In the genomic region with DNA sequence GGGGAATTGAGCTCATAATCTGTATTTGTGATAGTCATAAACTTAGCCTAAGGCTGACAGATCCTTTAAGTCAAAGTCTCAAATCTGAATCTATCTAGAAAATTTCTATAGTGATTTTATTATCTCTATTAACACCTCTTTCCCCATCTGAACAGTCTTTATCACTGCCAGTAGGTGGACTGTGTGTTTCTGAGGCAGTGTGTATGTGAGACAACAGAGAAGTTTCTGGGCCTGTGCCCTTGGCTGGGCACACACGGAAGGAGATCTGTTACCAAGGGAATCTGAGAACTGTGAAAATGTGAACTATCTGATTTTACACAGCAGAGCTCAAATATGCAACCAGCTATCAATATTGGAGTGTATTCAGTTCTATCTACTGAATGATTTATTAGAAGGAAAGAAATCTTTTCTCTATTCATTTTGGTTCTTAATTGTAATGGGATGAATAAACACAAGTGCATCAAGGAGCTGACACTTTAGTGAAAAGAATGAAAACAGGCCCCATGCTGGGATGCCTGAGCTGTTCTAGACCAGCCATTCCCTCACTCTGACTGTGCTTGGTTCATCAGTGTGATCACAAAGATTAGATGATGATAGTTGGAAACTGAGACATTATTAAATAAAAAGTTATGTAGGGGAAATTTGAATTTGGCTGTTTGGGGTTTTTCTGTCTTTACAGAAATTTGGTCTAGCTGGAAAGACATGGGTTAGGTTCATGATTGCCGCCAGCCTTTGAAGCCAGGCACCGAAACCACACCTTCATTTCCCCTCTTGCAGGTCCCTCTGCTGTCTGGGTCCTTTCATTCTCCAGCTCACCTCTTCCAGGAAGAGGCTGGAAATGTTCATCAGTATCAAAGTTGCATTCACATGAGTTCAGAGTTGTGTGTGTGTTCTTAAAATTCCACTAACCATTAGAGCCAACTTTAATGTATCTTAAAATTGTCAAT, we compare ENCODE assay signal across 11 cellular contexts.
DNase-seq lines count a peak whose midpoint lies in the region; TF ChIP-seq lines count a peak whose summit lies in the region.
"Had no signal": no experiment of that assay in that cellular context is flagged by ENCODE, and none has a peak within 500 bp of the region (broad histone marks: within the 10 kb centered on the region; RNA-seq: fewer than 3 reads in every experiment).

No MANE protein-coding gene starts in this region.

- TF ChIP-seq EP300 in esophagus muscularis mucosa (IDR thresholded peaks at IDR 0.05), result no peak

- H3K36me3 ChIP-seq in esophagus muscularis mucosa, result no peaks in the 10 kb centered on the region
- H3K36me3 ChIP-seq: right lobe of liver, transverse colon had no signal

- no peaks in the 10 kb centered on the region for H3K27me3 Mint-ChIP-seq in activated CD4-positive, alpha-beta memory T cell treated with anti-CD3 and anti-CD28 coated beads for 36 hours

- POLR2A ChIA-PET in activated CD4-positive, alpha-beta memory T cell treated with anti-CD3 and anti-CD28 coated beads for 36 hours (lab: Charles Lee), result interaction anchor here (0.8 to 2.5 kb wide), 13 partner anchors 10 to 90 kb away, joined by 3 to 15 read pairs (median 4); a partner anchor contains a TSS

- CTCF ChIA-PET in activated CD4-positive, alpha-beta memory T cell treated with anti-CD3 and anti-CD28 coated beads for 36 hours (lab: Charles Lee), result interaction anchor here (0.6 to 2.6 kb wide), 18 partner anchors 8 to 109 kb away, joined by 3 to 15 read pairs (median 5); a partner anchor contains a TSS

- no peaks in the 10 kb centered on the region for H3K36me3 Mint-ChIP-seq in activated CD4-positive, alpha-beta memory T cell treated with anti-CD3 and anti-CD28 coated beads for 36 hours

- 81% methylated on average over 3 of the region's 3 CpGs for WGBS in esophagus muscularis mucosa

- no peak overlapping the region for H3K4me3 Mint-ChIP-seq in activated CD4-positive, alpha-beta memory T cell treated with anti-CD3 and anti-CD28 coated beads for 36 hours

- H3K9me3 ChIP-seq in esophagus muscularis mucosa, result no peaks in the 10 kb centered on the region
- H3K9me3 ChIP-seq: right lobe of liver, transverse colon had no signal

- H3K4me1 ChIP-seq in esophagus muscularis mucosa, result peaks cover 0 to 6% (median 3%) of the 10 kb centered on the region in 4 donors
- H3K4me1 ChIP-seq: right lobe of liver had no signal

- DNase-seq in LNCaP clone FGC (ENCODE audit: low read depth) (no peak), esophagus muscularis mucosa (ENCODE audit: extremely low spot score) (peak; percentile 72), GM20000 (ENCODE audit: low spot score) (no peak), DMS 273 (lab: John Stamatoyannopoulos, UW; ENCODE audit: unreplicated experiment) (no peak), NCI-H446 treated with DMSO at 0.1 percent for 48 hours (lab: John Stamatoyannopoulos, UW) (no peak), retina (no peak)
- peak; percentile 73 for DNase-seq in activated CD4-positive, alpha-beta memory T cell treated with anti-CD3 and anti-CD28 coated beads for 36 hours
- peak; percentile 32 to 34 for DNase-seq in stimulated activated CD8-positive, alpha-beta memory T cell treated with anti-CD3 and anti-CD28 coated beads, Interleukin-2, amount 100 ng/mL, for 48 hours (ENCODE audit: low read depth in 2 of 2)
- DNase-seq: NCI-H446, right lobe of liver, transverse colon had no signal

- no peaks in the 10 kb centered on the region for H3K27me3 ChIP-seq in esophagus muscularis mucosa
- H3K27me3 ChIP-seq: right lobe of liver, transverse colon had no signal

- peak; percentile 19; the same call in 1 of the 2 replicates for TF ChIP-seq CTCF in LNCaP clone FGC (IDR thresholded peaks at IDR 0.05; ENCODE audit: control insufficient read depth, extremely low read depth, insufficient read depth)
- no peak for TF ChIP-seq CTCF in esophagus muscularis mucosa (IDR thresholded peaks at IDR 0.05)
- no peak for TF ChIP-seq CTCF in GM20000 (IDR thresholded peaks at IDR 0.05; ENCODE audit: extremely low read depth, missing control alignments)

- H3K27ac ChIP-seq in esophagus muscularis mucosa (replicated peaks in 1 of 4), result no peak overlapping the region
- H3K27ac ChIP-seq: right lobe of liver, transverse colon had no signal

- TF ChIP-seq POLR2A in esophagus muscularis mucosa (IDR thresholded peaks at IDR 0.05; ENCODE audit: low read depth), result no peak

- H3K4me3 ChIP-seq in LNCaP clone FGC (ENCODE audit: low read depth, low read length) (no peak overlapping the region), esophagus muscularis mucosa (no peak overlapping the region)
- H3K4me3 ChIP-seq: right lobe of liver, transverse colon had no signal

- no peaks in the 10 kb centered on the region for H3K9me3 Mint-ChIP-seq in activated CD4-positive, alpha-beta memory T cell treated with anti-CD3 and anti-CD28 coated beads for 36 hours

- H3K4me1 Mint-ChIP-seq in activated CD4-positive, alpha-beta memory T cell treated with anti-CD3 and anti-CD28 coated beads for 36 hours (ENCODE audit: low read depth), result peaks cover 69% of the 10 kb centered on the region

- H3K27ac Mint-ChIP-seq in activated CD4-positive, alpha-beta memory T cell treated with anti-CD3 and anti-CD28 coated beads for 36 hours, result peak overlapping the region; percentile 94

- intact Hi-C loops in activated CD4-positive, alpha-beta memory T cell treated with anti-CD3 and anti-CD28 coated beads for 36 hours (cut with micrococcal nuclease), result loop anchor here (1.0 kb wide), 1 partner anchor 11 kb away; no protein-coding TSS in a partner anchor
- intact Hi-C loops in esophagus muscularis mucosa (cut with DNase I), result no loop called here

Comparison
In these comparisons a context has a peak if more than half of its experiments do, and no peak if none do; other contexts are left out.
1. DNase-seq: peak in activated CD4-positive, alpha-beta memory T cell treated with anti-CD3 and anti-CD28 coated beads for 36 hours (single experiment), esophagus muscularis mucosa (single experiment) and stimulated activated CD8-positive, alpha-beta memory T cell treated with anti-CD3 and anti-CD28 coated beads, Interleukin-2, amount 100 ng/mL, for 48 hours (2 of 2); none in LNCaP clone FGC (single experiment), GM20000 (single experiment), DMS 273 (single experiment), NCI-H446 treated with DMSO at 0.1 percent for 48 hours (single experiment) and retina (single experiment).